In genomic region chr11:66443602-66444001, GRCh38 we compare ENCODE assay signal across 14 cellular contexts. TPM values are rescaled to one million over a fixed set of nuclear protein-coding genes. Genes with fewer than 3 reads are reported as not detected.
DNase-seq lines count a peak whose midpoint lies in the region; ATAC-seq, FAIRE-seq and TF ChIP-seq lines count a peak whose summit lies in the region.
"Had no signal": no experiment of that assay in that cellular context is flagged by ENCODE, and none has a peak within 500 bp of the region (broad histone marks: within the 10 kb centered on the region; RNA-seq: fewer than 3 reads in every experiment).

No MANE protein-coding gene starts in this region.

- peaks cover 0 to 4% (median 0%) of the 10 kb centered on the region in 7 donors for H3K4me1 Mint-ChIP-seq in naive thymus-derived CD4-positive, alpha-beta T cell

- no peaks in the 10 kb centered on the region for H3K27me3 ChIP-seq in naive thymus-derived CD4-positive, alpha-beta T cell (ENCODE audit: control insufficient read depth in 2 of 2, insufficient read depth in 2 of 2, low read length in 2 of 2)

- TF ChIP-seq CTCF in kidney (IDR thresholded peaks at IDR 0.05; ENCODE audit: borderline replicate concordance, extremely low read depth, insufficient read depth): no peak

- POLR2A ChIA-PET in naive thymus-derived CD4-positive, alpha-beta T cell (lab: Charles Lee): no interaction called here

- peaks cover 0 to 8% (median 0%) of the 10 kb centered on the region in 3 experiments for H3K9me3 ChIP-seq in naive thymus-derived CD4-positive, alpha-beta T cell (ENCODE audit: control insufficient read depth in 2 of 3, low read length in 3 of 3)
- peaks cover 0 to 4% of the 10 kb centered on the region in 2 donors for H3K9me3 ChIP-seq in kidney (ENCODE audit: control insufficient read depth in 1 of 2, low read length in 2 of 2)

- peak; percentile 19 for ATAC-seq in naive thymus-derived CD4-positive, alpha-beta T cell
- ATAC-seq: left ventricle myocardium superior had no signal

- H3K27ac Mint-ChIP-seq in naive thymus-derived CD4-positive, alpha-beta T cell: no peak overlapping the region
- H3K27ac Mint-ChIP-seq: activated T-cell treated with anti-CD3 and anti-CD28 coated beads, Interleukin-2, amount 50 U/mL, for 24 hours had no signal

- H3K27me3 Mint-ChIP-seq in naive thymus-derived CD4-positive, alpha-beta T cell: peaks cover 0 to 14% (median 2%) of the 10 kb centered on the region in 5 donors

- peaks cover 0 to 5% (median 3%) of the 10 kb centered on the region in 5 donors for H3K36me3 Mint-ChIP-seq in naive thymus-derived CD4-positive, alpha-beta T cell

- peak; percentile 96 for DNase-seq in ELR (ENCODE audit: low read depth)
- peak; percentile 99 for DNase-seq in MV-4-11 (lab: John Stamatoyannopoulos, UW)
- peak; percentile 16 for DNase-seq in amniotic stem cell (lab: John Stamatoyannopoulos, UW)
- no peak for DNase-seq in naive thymus-derived CD4-positive, alpha-beta T cell
- DNase-seq in cerebellar nuclear complex (lab: John Stamatoyannopoulos, UW): no peak
- DNase-seq in NCI-H1417 treated with DMSO at 0.1 percent for 48 hours (lab: John Stamatoyannopoulos, UW): no peak
- no peak for DNase-seq in kidney
- no peak for DNase-seq in NCI-H69 (lab: John Stamatoyannopoulos, UW)
- DNase-seq: activated T-cell treated with anti-CD3 and anti-CD28 coated beads, Interleukin-2, amount 50 U/mL, for 24 hours; left ventricle myocardium superior; NCI-H526 treated with DMSO at 0.1 percent for 48 hours; stimulated activated CD4-positive, alpha-beta T cell treated with anti-CD3 and anti-CD28 coated beads, Interleukin-4, amount 100 ng/mL, for 1 hour had no signal

- intact Hi-C loops in naive thymus-derived CD4-positive, alpha-beta T cell (cut with micrococcal nuclease): no loop called here
- intact Hi-C loops in kidney (cut with DNase I): no loop called here

- no peak for FAIRE-seq in kidney (lab: Jason Lieb, UNC)

- no peak overlapping the region for H3K4me3 Mint-ChIP-seq in naive thymus-derived CD4-positive, alpha-beta T cell
- H3K4me3 Mint-ChIP-seq: activated T-cell treated with anti-CD3 and anti-CD28 coated beads, Interleukin-2, amount 50 U/mL, for 24 hours had no signal

- H3K4me1 ChIP-seq in naive thymus-derived CD4-positive, alpha-beta T cell (ENCODE audit: control insufficient read depth in 2 of 2, insufficient read depth in 2 of 2, low read length in 2 of 2): no peaks in the 10 kb centered on the region
- no peaks in the 10 kb centered on the region for H3K4me1 ChIP-seq in kidney (ENCODE audit: control insufficient read depth in 1 of 2, insufficient read depth in 1 of 2, low read depth in 1 of 2, low read length in 2 of 2)

- CTCF ChIA-PET in naive thymus-derived CD4-positive, alpha-beta T cell (lab: Charles Lee): no interaction called here

- H3K27ac ChIP-seq in naive thymus-derived CD4-positive, alpha-beta T cell (ENCODE audit: low read depth, low read length): no peak overlapping the region
- no peak overlapping the region for H3K27ac ChIP-seq in kidney (ENCODE audit: low read depth in 2 of 2, low read length in 2 of 2)

- no peak overlapping the region for H3K9ac ChIP-seq in kidney (ENCODE audit: low read length in 2 of 2)

- no peaks in the 10 kb centered on the region for H3K36me3 ChIP-seq in naive thymus-derived CD4-positive, alpha-beta T cell (ENCODE audit: control insufficient read depth in 2 of 3, insufficient read depth in 3 of 3, low read length in 3 of 3)
- no peaks in the 10 kb centered on the region for H3K36me3 ChIP-seq in kidney (ENCODE audit: control insufficient read depth in 1 of 2, insufficient read depth in 2 of 2, low read length in 2 of 2)

- H3K9me3 Mint-ChIP-seq in naive thymus-derived CD4-positive, alpha-beta T cell: peaks cover 3 to 18% (median 10%) of the 10 kb centered on the region in 11 donors

- H3K4me3 ChIP-seq in naive thymus-derived CD4-positive, alpha-beta T cell (ENCODE audit: low read length): no peak overlapping the region
- H3K4me3 ChIP-seq in kidney (ENCODE audit: low read length in 2 of 2): no peak overlapping the region

RNA-seq across cellular contexts. Expression of gene MRPL11, which starts 5.0 kb away (rescaled TPM):
- total RNA-seq in naive thymus-derived CD4-positive, alpha-beta T cell: 10 to 100 TPM; 23.5 to 64.1 (median 24.0) TPM
- 10 to 100 TPM; 83.2 to 89.3 TPM for polyA plus RNA-seq in naive thymus-derived CD4-positive, alpha-beta T cell
- 34.1 TPM for total RNA-seq in kidney
- polyA plus RNA-seq in kidney (ENCODE audit: insufficient read depth, low read depth, low replicate concordance): 97.3 TPM

RNA-seq across cellular contexts. Expression of gene NPAS4, which starts 22.8 kb away (rescaled TPM):
- total RNA-seq in naive thymus-derived CD4-positive, alpha-beta T cell: under 1 TPM in 1 of 5 experiments, not detected in 4; 0.53 TPM
- not detected for polyA plus RNA-seq in naive thymus-derived CD4-positive, alpha-beta T cell
- 0.19 TPM for total RNA-seq in kidney
- polyA plus RNA-seq in kidney (ENCODE audit: insufficient read depth, low read depth, low replicate concordance): not detected
- total RNA-seq: glomerular endothelial cell, left ventricle myocardium superior, subcutaneous adipose tissue had no signal

RNA-seq across cellular contexts. Expression of gene PELI3, which starts 23.1 kb away (rescaled TPM):
- 10 to 100 TPM; 10.6 to 27.3 (median 18.6) TPM for total RNA-seq in naive thymus-derived CD4-positive, alpha-beta T cell
- polyA plus RNA-seq in naive thymus-derived CD4-positive, alpha-beta T cell: 1 to 10 TPM; 5.2 to 8.4 TPM
- total RNA-seq in kidney: 8.1 TPM
- 9.1 TPM for polyA plus RNA-seq in kidney (ENCODE audit: insufficient read depth, low read depth, low replicate concordance)

RNA-seq across cellular contexts. Expression of gene DPP3, which starts 36.6 kb away (rescaled TPM):
- 10 to 100 TPM; 15.8 to 75.7 (median 19.4) TPM for total RNA-seq in naive thymus-derived CD4-positive, alpha-beta T cell
- 10 to 100 TPM; 18.6 to 22.2 TPM for polyA plus RNA-seq in naive thymus-derived CD4-positive, alpha-beta T cell
- 41.7 TPM for total RNA-seq in kidney
- 32.9 TPM for polyA plus RNA-seq in kidney (ENCODE audit: insufficient read depth, low read depth, low replicate concordance)

Comparison
In these comparisons a context has a peak if more than half of its experiments do, and no peak if none do; other contexts are left out.
1. DNase-seq: peak in ELR (single experiment), MV-4-11 (single experiment) and amniotic stem cell (single experiment); none in naive thymus-derived CD4-positive, alpha-beta T cell (0 of 9), cerebellar nuclear complex (0 of 2), NCI-H1417 treated with DMSO at 0.1 percent for 48 hours (single experiment), kidney (single experiment) and NCI-H69 (single experiment).